8 cellular contexts compared by ENCODE assay signal in genomic region chr17:77281904-77282367, GRCh38.
DNase-seq lines count a peak whose midpoint lies in the region; ATAC-seq, FAIRE-seq and TF ChIP-seq lines count a peak whose summit lies in the region.

No MANE protein-coding gene starts in this region.

- H3K27ac ChIP-seq in K562 (ENCODE audit: extremely low read depth, low read depth, low read length): no peak overlapping the region

- DNase-seq in ELF-1 (ENCODE audit: low read depth, low spot score) (peak; percentile 53), K562 (ENCODE audit: extremely low read depth in 1 of 4, low spot score in 3 of 4) (no peak), mesothelial cell of epicardium (ENCODE audit: low spot score in 2 of 2, unreplicated experiment in 2 of 2) (no peak), SIG-M5 (lab: John Stamatoyannopoulos, UW) (no peak), frontal cortex (ENCODE audit: low spot score in 2 of 2) (no peak), A172 (ENCODE audit: low spot score) (no peak)

- TF ChIP-seq RAD21 in K562 (CRISPR knock-in tag; conservative IDR thresholded peaks at IDR 0.05 in 1 of 2, IDR thresholded peaks at IDR 0.05 in 1 of 2): no peak

- H3K9me3 ChIP-seq in K562 (replicated peaks; ENCODE audit: control insufficient read depth, insufficient read depth, low read depth, low read length): no peaks in the 10 kb centered on the region

- peaks cover 39% of the 10 kb centered on the region for H3K4me1 Mint-ChIP-seq in mesothelial cell of epicardium

- POLR2A ChIA-PET in K562 (lab: Yijun Ruan, JAX): no interaction called here

- peak overlapping the region; percentile 43 to 88; a peak in 2 of 4 replicates for H3K9ac ChIP-seq in K562 (ENCODE audit: insufficient read depth in 1 of 2, low read depth in 2 of 2, low read length in 2 of 2)

- H3K79me2 ChIP-seq in K562 (ENCODE audit: control insufficient read depth, insufficient read depth, low read length): no peaks in the 10 kb centered on the region

- peaks cover 0 to 2% of the 10 kb centered on the region in 2 experiments; a peak in 1 of 5 replicates for H3K27me3 ChIP-seq in K562 (ENCODE audit: control insufficient read depth in 2 of 2, insufficient read depth in 2 of 2, low read length in 2 of 2)

- H3K9me3 Mint-ChIP-seq in mesothelial cell of epicardium: no peaks in the 10 kb centered on the region

- H2AFZ ChIP-seq in K562 (ENCODE audit: low read depth, low read length): peak overlapping the region; percentile 86; the same call in 1 of the 2 replicates

- peak overlapping the region; percentile 71 for H3K27ac Mint-ChIP-seq in mesothelial cell of epicardium

- in situ Hi-C loops in K562 (cut with MboI): no loop called here

- no peaks in the 10 kb centered on the region for H3K36me3 Mint-ChIP-seq in mesothelial cell of epicardium

- H3K27me3 Mint-ChIP-seq in mesothelial cell of epicardium (ENCODE audit: low read depth): peaks cover 29% of the 10 kb centered on the region

- TF ChIP-seq CTCF in K562 (IDR thresholded peaks at IDR 0.05 in 2 of 3, conservative IDR thresholded peaks at IDR 0.05 in 1 of 3; ENCODE audit: insufficient read depth in 2 of 3, low read depth in 1 of 3, low read length in 3 of 3) (no peak), mesothelial cell of epicardium (IDR thresholded peaks at IDR 0.05; ENCODE audit: unreplicated experiment) (no peak)

- no peaks in the 10 kb centered on the region for H3K9me1 ChIP-seq in K562 (ENCODE audit: control insufficient read depth, insufficient read depth, low read length)

- BruUV-seq in K562 (replicated peaks; lab: Mats Ljungman, UMichigan): no TSS peak

- intact Hi-C loops in K562 (cut with micrococcal nuclease): loop anchor here (2.0 kb wide), 1 partner anchor 41 kb away; no protein-coding TSS in a partner anchor

- WGBS in K562 (ENCODE audit: insufficient coverage, low coverage, missing lambda C conversion rate): 58% methylated on average over 14 of the region's 20 CpGs

- peak overlapping the region; percentile 51 for H3K4me3 ChIP-seq in K562

- 0 out of 2 replicates have a peak, but pooled peaks cover 3% of the 10 kb centered on the region for H4K20me1 ChIP-seq in K562 (replicated peaks; ENCODE audit: control insufficient read depth, insufficient read depth, low read length)

- ATAC-seq in HG03439 (IDR thresholded peaks at IDR 0.05; ENCODE audit: unreplicated experiment) (peak; percentile 5), K562 (no peak), HG03039 (IDR thresholded peaks at IDR 0.05; ENCODE audit: unreplicated experiment) (no peak)

- H3K4me3 Mint-ChIP-seq in mesothelial cell of epicardium: peak overlapping the region; percentile 78

- TF ChIP-seq EP300 in K562 (IDR thresholded peaks at IDR 0.05; ENCODE audit: low read length): no peak

- TF ChIP-seq POLR2A in K562 (conservative IDR thresholded peaks at IDR 0.05): no peak

- H3K4me1 ChIP-seq in K562 (replicated peaks in 1 of 2; ENCODE audit: control insufficient read depth in 2 of 2, insufficient read depth in 2 of 2, low read length in 2 of 2): peaks cover 39 to 50% of the 10 kb centered on the region in 2 experiments

- peak overlapping the region; percentile 68 for H3K4me2 ChIP-seq in K562 (ENCODE audit: insufficient read depth, low read length)

- no peak for FAIRE-seq in K562 (lab: Jason Lieb, UNC)
- no peak for FAIRE-seq in frontal cortex (lab: Jason Lieb, UNC)

- CTCF ChIA-PET in K562 (lab: Yijun Ruan, JAX; ENCODE audit: low intra/inter-chr PET ratio): no interaction called here

- no peaks in the 10 kb centered on the region for H3K36me3 ChIP-seq in K562 (ENCODE audit: control insufficient read depth, insufficient read depth, low read length)

TF ChIP-seq in K562, 482 proteins besides CTCF, POLR2A, EP300 and RAD21 (continues in another document):
- TF ChIP-seq ZNF586 (CRISPR knock-in tag; conservative IDR thresholded peaks at IDR 0.05) (no peak), ZEB2 (IDR thresholded peaks at IDR 0.05) (no peak), ETV1 (tag; conservative IDR thresholded peaks at IDR 0.05; ENCODE audit: low read depth) (no peak), KDM1A (IDR thresholded peaks at IDR 0.05) (peak; percentile 41 to 64), SMARCA5 (IDR thresholded peaks at IDR 0.05) (peak; percentile 55; the same call in 1 of the 2 replicates), ESRRA (IDR thresholded peaks at IDR 0.05; ENCODE audit: borderline replicate concordance, low read depth) (peak; percentile 74), ZNF140 (CRISPR knock-in tag; IDR thresholded peaks at IDR 0.05) (no peak), HDAC2 (IDR thresholded peaks at IDR 0.05) (0 out of 2 replicates have a peak, but pooled peaks have one; percentile 27), ADNP (tag; IDR thresholded peaks at IDR 0.05) (peak; percentile 76), KDM2B (CRISPR knock-in tag; IDR thresholded peaks at IDR 0.05) (no peak), ZBTB33 (CRISPR knock-in tag; IDR thresholded peaks at IDR 0.05) (peak; percentile 25; the same call in 1 of the 2 replicates), PRDM10 (IDR thresholded peaks at IDR 0.05; ENCODE audit: partially characterized antibody) (no peak), BRCA1 (IDR thresholded peaks at IDR 0.05) (no peak), BRCA1 (CRISPR knock-in tag; IDR thresholded peaks at IDR 0.05) (no peak), CBX8 (IDR thresholded peaks at IDR 0.05; ENCODE audit: borderline replicate concordance, extremely low read depth, low read depth, low read length, poor library complexity, severe bottlenecking) (no peak), ZFP1 (CRISPR knock-in tag; IDR thresholded peaks at IDR 0.05) (no peak), JUN (IDR thresholded peaks at IDR 0.05; ENCODE audit: borderline replicate concordance, low read depth, low read length) (no peak), JUN (CRISPR knock-in tag; IDR thresholded peaks at IDR 0.05; ENCODE audit: borderline replicate concordance) (0 out of 2 replicates have a peak, but pooled peaks have one; percentile 10), ZNF431 (CRISPR knock-in tag; IDR thresholded peaks at IDR 0.05) (no peak), MXD1 (CRISPR knock-in tag; IDR thresholded peaks at IDR 0.05; ENCODE audit: borderline replicate concordance, poor library complexity, severe bottlenecking) (no peak), LEF1 (IDR thresholded peaks at IDR 0.05) (no peak), ZFX (CRISPR knock-in tag; IDR thresholded peaks at IDR 0.05) (peak; percentile 8; the same call in 1 of the 2 replicates), E2F1 (CRISPR knock-in tag; IDR thresholded peaks at IDR 0.05) (no peak)
